Comparison of ENCODE assay signal across 33 cellular contexts in the genomic region with DNA sequence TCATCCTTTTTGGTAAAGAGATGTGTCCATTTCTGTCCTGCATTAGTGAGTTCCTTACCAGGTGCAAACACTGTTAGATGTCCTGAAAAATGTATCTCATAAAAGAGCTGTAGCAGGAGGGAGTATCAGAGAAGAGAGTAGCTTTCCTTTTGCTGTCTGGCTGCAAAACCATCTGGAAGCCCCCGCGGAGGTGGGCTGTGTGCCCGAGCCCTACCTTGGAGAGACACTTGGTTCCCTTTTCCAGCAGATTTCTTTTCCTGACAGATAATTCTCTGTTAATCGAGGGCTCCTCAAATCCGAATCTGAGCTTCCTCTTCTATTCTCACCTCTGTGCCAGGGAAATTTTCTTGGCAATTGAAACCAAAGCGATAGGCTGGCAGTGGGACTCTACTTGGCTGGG.
"Had no signal": no experiment of that assay in that cellular context is flagged by ENCODE, and none has a peak within 500 bp of the region (broad histone marks: within the 10 kb centered on the region; RNA-seq: fewer than 3 reads in every experiment).

No MANE protein-coding gene starts in this region.

- H3K36me3 ChIP-seq: MG63 had no signal

- DNase-seq: Karpas-422, Kasumi-1, MG63, MV-4-11, NCI-H1048, NCI-H1092, NCI-H1092 treated with DMSO at 0.1 percent for 48 hours, NCI-H1105, NCI-H1105 treated with DMSO at 0.1 percent for 48 hours, NCI-H1417 treated with DMSO at 0.1 percent for 48 hours, NCI-H1436, NCI-H1436 treated with DMSO at 0.1 percent for 48 hours, NCI-H146, NCI-H1694, NCI-H1694 treated with DMSO at 0.1 percent for 48 hours, NCI-H187, NCI-H187 treated with DMSO at 0.1 percent for 48 hours, NCI-H1930, NCI-H2029, NCI-H2029 treated with DMSO at 0.1 percent for 48 hours, NCI-H2081, NCI-H2081 treated with DMSO at 0.1 percent for 48 hours, NCI-H2107, NCI-H2171, NCI-H2171 treated with DMSO at 0.1 percent for 48 hours, NCI-H2227 treated with DMSO at 0.1 percent for 48 hours, NCI-H226, NCI-H345, NCI-H446, NCI-H446 treated with DMSO at 0.1 percent for 48 hours, NCI-H510A, NCI-H510A treated with DMSO at 0.1 percent for 48 hours had no signal

- H3K27ac ChIP-seq: KMS-11 had no signal

- H3K4me2 ChIP-seq: KMS-11 had no signal

- H3K9ac ChIP-seq: KMS-11 had no signal

- H3K27me3 ChIP-seq: MG63 had no signal

- H3K4me3 ChIP-seq: MG63 had no signal
